16 cellular contexts compared by ENCODE assay signal in genomic region chr1:234826352-234826751, GRCh38.
DNase-seq lines count a peak whose midpoint lies in the region; ATAC-seq, FAIRE-seq and TF ChIP-seq lines count a peak whose summit lies in the region.
"Had no signal": no experiment of that assay in that cellular context is flagged by ENCODE, and none has a peak within 500 bp of the region (broad histone marks: within the 10 kb centered on the region; RNA-seq: fewer than 3 reads in every experiment).

No MANE protein-coding gene starts in this region.

- H3K9ac ChIP-seq in kidney (ENCODE audit: low read length in 2 of 2) (no peak overlapping the region), neuronal stem cell (ENCODE audit: low read depth, low read length, poor library complexity) (no peak overlapping the region)

- H3K18ac ChIP-seq in neuronal stem cell (ENCODE audit: low read length): no peak overlapping the region

- no peaks in the 10 kb centered on the region for H3K9me3 Mint-ChIP-seq in activated B cell treated with CpG ODN at 0.5 μM for 24 hours
- H3K9me3 Mint-ChIP-seq: CD4-positive, alpha-beta memory T cell had no signal

- ATAC-seq in activated B cell treated with CpG ODN at 0.5 μM for 24 hours (ENCODE audit: low read depth): no peak
- ATAC-seq: A549, HCT116 had no signal

- no peak for FAIRE-seq in kidney (lab: Jason Lieb, UNC)
- FAIRE-seq: A549, H54 had no signal

- no peak overlapping the region for H3K14ac ChIP-seq in neuronal stem cell (ENCODE audit: low read length)

- no peaks in the 10 kb centered on the region for H3K27me3 ChIP-seq in neuronal stem cell (ENCODE audit: control insufficient read depth in 3 of 3, insufficient read depth in 3 of 3, low read depth in 1 of 3, low read length in 3 of 3)
- H3K27me3 ChIP-seq: BE2C had no signal

- no peaks in the 10 kb centered on the region for H3K36me3 Mint-ChIP-seq in activated B cell treated with CpG ODN at 0.5 μM for 24 hours (ENCODE audit: low read depth)
- H3K36me3 Mint-ChIP-seq: CD4-positive, alpha-beta memory T cell had no signal

- H3K79me1 ChIP-seq in neuronal stem cell (ENCODE audit: low read depth, low read length): no peaks in the 10 kb centered on the region

- H2AFZ ChIP-seq in neuronal stem cell (ENCODE audit: low read length): no peak overlapping the region

- H3K27ac Mint-ChIP-seq in activated B cell treated with CpG ODN at 0.5 μM for 24 hours: peak overlapping the region; percentile 5

- no peak overlapping the region for H3K4me2 ChIP-seq in neuronal stem cell (ENCODE audit: insufficient read depth, low read length, poor library complexity, severe bottlenecking)
- H3K4me2 ChIP-seq: A549 had no signal

- intact Hi-C loops in activated B cell treated with CpG ODN at 0.5 μM for 24 hours (cut with micrococcal nuclease) (no loop called here), kidney (cut with DNase I) (no loop called here)

- no peak overlapping the region for H3K23ac ChIP-seq in neuronal stem cell (ENCODE audit: low read depth, low read length, poor library complexity)

- H3K4me3 ChIP-seq in kidney (ENCODE audit: low read length in 2 of 2) (no peak overlapping the region), neuronal stem cell (ENCODE audit: low read length in 2 of 2) (no peak overlapping the region)
- H3K4me3 ChIP-seq: A549 had no signal

- no peak overlapping the region for H2BK5ac ChIP-seq in neuronal stem cell (ENCODE audit: low read length)

- H2AK5ac ChIP-seq in neuronal stem cell (ENCODE audit: low read depth, low read length): no peak overlapping the region

- H3K4me1 ChIP-seq in kidney (ENCODE audit: control insufficient read depth in 1 of 2, insufficient read depth in 1 of 2, low read depth in 1 of 2, low read length in 2 of 2) (no peaks in the 10 kb centered on the region), neuronal stem cell (ENCODE audit: control insufficient read depth in 2 of 2, insufficient read depth in 1 of 2, low read depth in 1 of 2, low read length in 2 of 2) (no peaks in the 10 kb centered on the region)
- H3K4me1 ChIP-seq: A549, BE2C had no signal

- no peak for DNase-seq in activated B cell treated with CpG ODN at 0.5 μM for 24 hours
- DNase-seq in kidney: peak; percentile 59
- DNase-seq in neuronal stem cell (ENCODE audit: low spot score): no peak
- no peak for DNase-seq in NCI-H1436 treated with DMSO at 0.1 percent for 48 hours (lab: John Stamatoyannopoulos, UW)
- no peak for DNase-seq in activated CD4-positive, CD25-positive, alpha-beta regulatory T cell treated with anti-CD3 and anti-CD28 coated beads, Interleukin-2, amount 50 U/mL, for 72 hours
- no peak for DNase-seq in NCI-H128 (lab: John Stamatoyannopoulos, UW; ENCODE audit: unreplicated experiment)
- DNase-seq: BE2C; CD4-positive, alpha-beta memory T cell; COR-L47; DND-41; GF-D8 had no signal

- no peak for TF ChIP-seq CTCF in activated B cell treated with CpG ODN at 0.5 μM for 24 hours (IDR thresholded peaks at IDR 0.05)
- TF ChIP-seq CTCF in kidney (IDR thresholded peaks at IDR 0.05; ENCODE audit: borderline replicate concordance, extremely low read depth, insufficient read depth): no peak

- H3K4me3 Mint-ChIP-seq in activated B cell treated with CpG ODN at 0.5 μM for 24 hours: no peak overlapping the region
- H3K4me3 Mint-ChIP-seq: CD4-positive, alpha-beta memory T cell had no signal

- no peak overlapping the region for H2BK120ac ChIP-seq in neuronal stem cell (ENCODE audit: low read depth, low read length)

- CTCF ChIA-PET in activated B cell treated with CpG ODN at 0.5 μM for 24 hours (lab: Charles Lee): no interaction called here

- WGBS in neuronal stem cell (ENCODE audit: extremely low coverage in 2 of 2, insufficient read length in 2 of 2, insufficient replicate concordance in 1 of 2), 2 donors: no CpG with 5 or more reads among the region's 7 CpGs

- H2BK15ac ChIP-seq in neuronal stem cell (ENCODE audit: low read length): no peak overlapping the region

- H2BK12ac ChIP-seq in neuronal stem cell (ENCODE audit: low read length): no peak overlapping the region

- H3K9me3 ChIP-seq in kidney (ENCODE audit: control insufficient read depth in 1 of 2, low read length in 2 of 2): no peaks in the 10 kb centered on the region
- H3K9me3 ChIP-seq in neuronal stem cell (replicated peaks in 1 of 2; ENCODE audit: control insufficient read depth in 2 of 2, insufficient read depth in 1 of 2, low read depth in 1 of 2, low read length in 2 of 2): no peaks in the 10 kb centered on the region
- H3K9me3 ChIP-seq: A549, BE2C had no signal

- no peaks in the 10 kb centered on the region for H3K4me1 Mint-ChIP-seq in activated B cell treated with CpG ODN at 0.5 μM for 24 hours

- peak overlapping the region; percentile 22 for H4K91ac ChIP-seq in neuronal stem cell (ENCODE audit: low read depth, low read length, poor library complexity)

- H3K27ac ChIP-seq in kidney (ENCODE audit: low read depth in 2 of 2, low read length in 2 of 2) (no peak overlapping the region), neuronal stem cell (replicated peaks; ENCODE audit: low read length) (no peak overlapping the region)
- H3K27ac ChIP-seq: C4-2B, HL-60 had no signal

- POLR2A ChIA-PET in activated B cell treated with CpG ODN at 0.5 μM for 24 hours (lab: Charles Lee): interaction anchor here (0.6 to 1.1 kb wide), 2 partner anchors 102 to 190 kb away, joined by 3 to 4 read pairs; no protein-coding TSS in a partner anchor

- no peaks in the 10 kb centered on the region for H3K36me3 ChIP-seq in kidney (ENCODE audit: control insufficient read depth in 1 of 2, insufficient read depth in 2 of 2, low read length in 2 of 2)
- H3K36me3 ChIP-seq in neuronal stem cell (replicated peaks in 1 of 2; ENCODE audit: control insufficient read depth in 2 of 2, insufficient read depth in 2 of 2, low read length in 2 of 2): no peaks in the 10 kb centered on the region
- H3K36me3 ChIP-seq: BE2C had no signal

- H4K8ac ChIP-seq in neuronal stem cell (ENCODE audit: low read depth, low read length): no peak overlapping the region

- H3K27me3 Mint-ChIP-seq in activated B cell treated with CpG ODN at 0.5 μM for 24 hours: peaks cover 2% of the 10 kb centered on the region

- H3K4ac ChIP-seq in neuronal stem cell (ENCODE audit: low read length): no peak overlapping the region
